Comparison of ENCODE assay signal across 20 cellular contexts in the genomic region with DNA sequence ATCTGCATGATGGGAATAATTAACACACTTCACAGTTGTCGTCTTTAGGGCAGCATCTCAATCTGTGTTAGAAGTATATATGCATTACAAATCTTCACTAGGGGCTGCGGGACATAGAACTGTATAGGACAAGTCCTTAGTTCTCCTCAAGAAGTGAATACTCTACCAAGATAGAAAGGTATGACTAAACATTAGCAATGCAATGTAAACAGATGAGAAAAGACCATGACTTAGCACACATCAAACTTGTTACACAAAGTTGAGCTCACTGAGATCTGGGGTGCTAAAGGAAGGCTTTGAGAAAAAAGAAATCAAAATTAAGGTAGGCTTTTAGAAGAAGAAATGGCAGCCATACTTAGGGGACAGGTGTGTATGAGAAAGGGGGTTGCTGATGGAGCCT.
DNase-seq lines count a peak whose midpoint lies in the region; ATAC-seq, FAIRE-seq and TF ChIP-seq lines count a peak whose summit lies in the region.
"Had no signal": no experiment of that assay in that cellular context is flagged by ENCODE, and none has a peak within 500 bp of the region (broad histone marks: within the 10 kb centered on the region; RNA-seq: fewer than 3 reads in every experiment).

No MANE protein-coding gene starts in this region.

- peaks cover 31% of the 10 kb centered on the region for H3K4me1 ChIP-seq in ACC112 (ENCODE audit: control insufficient read depth, insufficient read depth, low read length, unreplicated experiment)
- H3K4me1 ChIP-seq in SJSA1 (replicated peaks): peaks cover 10% of the 10 kb centered on the region
- H3K4me1 ChIP-seq: Peyer's patch, suprapubic skin, uterus had no signal

- no peaks in the 10 kb centered on the region for H3K9me3 ChIP-seq in SJSA1 (replicated peaks)
- H3K9me3 ChIP-seq: heart left ventricle, Peyer's patch, suprapubic skin, uterus had no signal

- H2AFZ ChIP-seq in ACC112 (ENCODE audit: low read length, unreplicated experiment): no peak overlapping the region

- H3K36me3 ChIP-seq in ACC112 (ENCODE audit: insufficient read depth, low read length) (peaks cover 5% of the 10 kb centered on the region; the same call in 1 of the 2 replicates), SJSA1 (no peaks in the 10 kb centered on the region)
- H3K36me3 ChIP-seq: Peyer's patch, suprapubic skin, uterus had no signal

- no peaks in the 10 kb centered on the region for H3K79me2 ChIP-seq in ACC112 (ENCODE audit: control insufficient read depth, insufficient read depth, low read length, unreplicated experiment)

- H3K27ac ChIP-seq in ACC112 (ENCODE audit: low read depth, low read length) (peak overlapping the region; percentile 89), SJSA1 (peak overlapping the region; percentile 19; the same call in 1 of the 2 replicates), epithelial cell of prostate (peak overlapping the region; percentile 68)
- H3K27ac ChIP-seq: heart left ventricle, Peyer's patch, suprapubic skin, uterus had no signal

- ATAC-seq in GM18498 (IDR thresholded peaks at IDR 0.05; ENCODE audit: unreplicated experiment) (no peak), GM19351 (IDR thresholded peaks at IDR 0.05; ENCODE audit: unreplicated experiment) (no peak)
- ATAC-seq: stimulated activated effector memory CD8-positive, alpha-beta T cell treated with anti-CD3 and anti-CD28 coated beads, Interleukin-12 subunit alpha, Interleukin-12 subunit beta, amount 100 ng/mL, for 72 hours; WTC11 had no signal

- TF ChIP-seq POLR2A in GM12892 (IDR thresholded peaks at IDR 0.05; ENCODE audit: low read depth, low read length): no peak

- H3K4me3 ChIP-seq in ACC112 (ENCODE audit: low read depth, low read length) (peak overlapping the region; percentile 29; the same call in 1 of the 2 replicates), SJSA1 (no peak overlapping the region)
- H3K4me3 ChIP-seq: heart left ventricle, Peyer's patch, suprapubic skin, uterus had no signal

- FAIRE-seq in GM12892 (lab: Jason Lieb, UNC): peak; percentile 27
- FAIRE-seq: endometrium had no signal

- DNase-seq in GM12892 (ENCODE audit: insufficient read length): no peak
- DNase-seq in SJSA1 (ENCODE audit: low read depth in 1 of 2, low spot score in 2 of 2): peak in 1 of 2 experiments; percentile 7
- DNase-seq in epithelial cell of prostate (ENCODE audit: low read depth, low spot score): peak; percentile 14
- no peak for DNase-seq in hepatic stellate cell (ENCODE audit: low spot score)
- DNase-seq in DMS79 (lab: John Stamatoyannopoulos, UW): no peak
- DNase-seq: activated CD8-positive, alpha-beta memory T cell treated with anti-CD3 and anti-CD28 coated beads, Interleukin-2, amount 50 U/mL, for 48 hours; activated gamma-delta T cell; heart left ventricle; Kasumi-1; NCI-H1092 treated with DMSO at 0.1 percent for 48 hours; Peyer's patch; stimulated activated CD4-positive, alpha-beta T cell treated with anti-CD3 and anti-CD28 coated beads, Interleukin-2, amount 100 ng/mL, for 24 hours; uterus had no signal

- H3K27me3 ChIP-seq in ACC112 (ENCODE audit: insufficient read depth, low read length) (no peaks in the 10 kb centered on the region), SJSA1 (replicated peaks) (no peaks in the 10 kb centered on the region)
- H3K27me3 ChIP-seq: Peyer's patch, suprapubic skin, uterus had no signal

Comparison
In these comparisons a context has a peak if more than half of its experiments do, and no peak if none do; other contexts are left out.
1. H3K27ac ChIP-seq: peak in every context shown above with its lines; median percentile 89 in ACC112; 68 in epithelial cell of prostate; 19 in SJSA1.